ENCODE assay signal across 24 cellular contexts in genomic region chr5:57468481-57469165, GRCh38. TPM values are rescaled to one million over a fixed set of nuclear protein-coding genes. Genes with fewer than 3 reads are reported as not detected.
DNase-seq lines count a peak whose midpoint lies in the region; ATAC-seq and TF ChIP-seq lines count a peak whose summit lies in the region.
"Had no signal": no experiment of that assay in that cellular context is flagged by ENCODE, and none has a peak within 500 bp of the region (broad histone marks: within the 10 kb centered on the region; RNA-seq: fewer than 3 reads in every experiment).

No MANE protein-coding gene starts in this region.

- no peak overlapping the region for H3K4me3 ChIP-seq in IMR-90 (ENCODE audit: insufficient read depth, low read depth, low read length)
- H3K4me3 ChIP-seq in cardiac fibroblast (replicated peaks in 1 of 2; ENCODE audit: low read depth in 2 of 2, low read length in 2 of 2), result no peak overlapping the region
- no peak overlapping the region for H3K4me3 ChIP-seq in mesenchymal stem cell (ENCODE audit: insufficient read depth in 1 of 2, low read depth in 1 of 2, low read length in 2 of 2)
- H3K4me3 ChIP-seq: GM23338, left lung, SJSA1, thoracic aorta had no signal

- H4K5ac ChIP-seq in IMR-90 (ENCODE audit: low read depth, low read length), result peak overlapping the region; percentile 46; the same call in 1 of the 2 replicates

- WGBS in IMR-90 (ENCODE audit: extremely low coverage in 2 of 2, insufficient read length in 1 of 2), 2 experiments, result 100% methylated on average over 1 of the region's 5 CpGs; no CpG with 5 or more reads in 1 of the 2 experiments
- WGBS in mesenchymal stem cell, result 98% methylated on average over 4 of the region's 5 CpGs

- H3K18ac ChIP-seq in IMR-90 (ENCODE audit: low read depth, low read length) (peak overlapping the region; percentile 42; the same call in 1 of the 2 replicates), mesenchymal stem cell (ENCODE audit: low read depth in 1 of 2, low read length in 2 of 2) (peak overlapping the region in 1 of 2 experiments; percentile 77)

- H4K91ac ChIP-seq in IMR-90 (ENCODE audit: insufficient read depth, low read depth, low read length) (peak overlapping the region; percentile 43; the same call in 1 of the 2 replicates), mesenchymal stem cell (ENCODE audit: low read length) (peak overlapping the region; percentile 70)

- no peak for TF ChIP-seq RAD21 in IMR-90 (IDR thresholded peaks at IDR 0.05; ENCODE audit: low read length)

- CTCF ChIA-PET in IMR-90 (lab: Yijun Ruan, JAX), result no interaction called here

- TF ChIP-seq CTCF in AG09319 (IDR thresholded peaks at IDR 0.05; ENCODE audit: low read depth, low read length) (no peak), IMR-90 (conservative IDR thresholded peaks at IDR 0.05; ENCODE audit: low read depth, low read length) (no peak), cardiac fibroblast (IDR thresholded peaks at IDR 0.05; ENCODE audit: low read depth, low read length) (no peak)

- H3K4me2 ChIP-seq in IMR-90 (ENCODE audit: low read depth, low read length), result no peak overlapping the region
- no peak overlapping the region for H3K4me2 ChIP-seq in mesenchymal stem cell (ENCODE audit: low read length, poor library complexity, severe bottlenecking)
- H3K4me2 ChIP-seq: GM23338 had no signal

- no peak overlapping the region for H3K9ac ChIP-seq in IMR-90 (ENCODE audit: low read depth, low read length)
- H3K9ac ChIP-seq in mesenchymal stem cell (ENCODE audit: low read length), result no peak overlapping the region

- H3K36me3 ChIP-seq in IMR-90 (ENCODE audit: control insufficient read depth, insufficient read depth, low read length), result no peaks in the 10 kb centered on the region
- H3K36me3 ChIP-seq in mesenchymal stem cell (ENCODE audit: control insufficient read depth in 1 of 2, insufficient read depth in 2 of 2, low read depth in 1 of 2, low read length in 2 of 2), result no peaks in the 10 kb centered on the region
- H3K36me3 ChIP-seq: left lung, SJSA1, thoracic aorta had no signal

- H3K9me1 ChIP-seq in IMR-90 (ENCODE audit: insufficient read depth, low read length), result no peaks in the 10 kb centered on the region

- peaks cover 3% of the 10 kb centered on the region; the same call in 1 of the 2 replicates for H3K4me1 ChIP-seq in IMR-90 (ENCODE audit: control insufficient read depth, insufficient read depth, low read length)
- H3K4me1 ChIP-seq in mesenchymal stem cell (ENCODE audit: control insufficient read depth, insufficient read depth, low read depth, low read length), result no peaks in the 10 kb centered on the region
- H3K4me1 ChIP-seq: left lung, SJSA1 had no signal

- H3K27me3 ChIP-seq in IMR-90 (ENCODE audit: control insufficient read depth, insufficient read depth, low read length) (no peaks in the 10 kb centered on the region), mesenchymal stem cell (ENCODE audit: control insufficient read depth in 1 of 2, insufficient read depth in 1 of 2, low read length in 2 of 2) (no peaks in the 10 kb centered on the region)
- H3K27me3 ChIP-seq: left lung, SJSA1 had no signal

- ATAC-seq in IMR-90 (ENCODE audit: low read depth), result peak; percentile 72
- no peak for ATAC-seq in SK-N-SH treated with all-trans-retinoic acid at 6 μM for 48 hours
- ATAC-seq: activated CD8-positive, alpha-beta T cell treated with anti-CD3 and anti-CD28 coated beads for 36 hours; GM23338; left lung; PC-3 had no signal

- intact Hi-C loops in IMR-90 (cut with micrococcal nuclease), result no loop called here

- in situ Hi-C loops in IMR-90 (cut with MboI; ENCODE audit: low sequenced_read_pairs), result no loop called here

- DNase-seq in AG09319 (ENCODE audit: extremely low read depth, low read depth), result peak; percentile 31
- peak; percentile 85 for DNase-seq in IMR-90
- peak; percentile 82 to 90 for DNase-seq in cardiac fibroblast (ENCODE audit: low read depth in 2 of 2)
- DNase-seq in mesenchymal stem cell, result peak; percentile 84
- DNase-seq in SW480 (ENCODE audit: low spot score), result no peak
- no peak for DNase-seq in cerebellar cortex (ENCODE audit: low spot score)
- DNase-seq in activated effector memory CD4-positive, alpha-beta T cell treated with Interleukin-2 at 50 U/mL for 16 hours, result no peak
- DNase-seq: activated CD8-positive, alpha-beta T cell treated with anti-CD3 and anti-CD28 coated beads for 36 hours; activated naive CD4-positive, alpha-beta T cell treated with anti-CD3 and anti-CD28 coated beads, Interleukin-2, amount 10 ng/mL, durations not matched to agents 7 days and 5 days; activated T-cell treated with anti-CD3 and anti-CD28 coated beads, Interleukin-2, amount 50 U/mL, for 1 hour; dermis blood vessel endothelial cell; DND-41; Karpas-422; left lung; NCI-H1417 treated with DMSO at 0.1 percent for 48 hours; PC-3 had no signal

- H2BK120ac ChIP-seq in IMR-90 (ENCODE audit: low read depth, low read length), result peak overlapping the region; percentile 47; the same call in 1 of the 2 replicates
- no peak overlapping the region for H2BK120ac ChIP-seq in mesenchymal stem cell (ENCODE audit: low read depth, low read length)

- POLR2A ChIA-PET in IMR-90 (lab: Charles Lee; ENCODE audit: unreplicated experiment), result no interaction called here

- peak overlapping the region; percentile 63; the same call in 1 of the 2 replicates for H3K23ac ChIP-seq in IMR-90 (ENCODE audit: low read depth, low read length)
- H3K23ac ChIP-seq in mesenchymal stem cell (ENCODE audit: low read length in 2 of 2), result no peak overlapping the region

- peak overlapping the region; percentile 26; the same call in 1 of the 2 replicates for H3K27ac ChIP-seq in IMR-90 (ENCODE audit: insufficient read depth, low read length)
- no peak overlapping the region for H3K27ac ChIP-seq in mesenchymal stem cell (ENCODE audit: low read length, poor library complexity, severe bottlenecking)
- H3K27ac ChIP-seq: left lung, SJSA1, thoracic aorta had no signal

- H4K20me1 ChIP-seq in IMR-90 (ENCODE audit: insufficient read depth, low read length), result no peaks in the 10 kb centered on the region

- no peak overlapping the region for H2AFZ ChIP-seq in IMR-90 (replicated peaks; ENCODE audit: low read length, poor library complexity)
- no peak overlapping the region for H2AFZ ChIP-seq in mesenchymal stem cell (ENCODE audit: low read depth, low read length)
- H2AFZ ChIP-seq: GM23338 had no signal

- peak overlapping the region; percentile 77 for H2AK5ac ChIP-seq in IMR-90 (ENCODE audit: low read depth, low read length)
- H2AK5ac ChIP-seq in mesenchymal stem cell (ENCODE audit: low read length, severe bottlenecking), result no peak overlapping the region

- no peaks in the 10 kb centered on the region for H3K79me1 ChIP-seq in IMR-90 (ENCODE audit: low read depth in 1 of 2, low read length in 2 of 2)
- H3K79me1 ChIP-seq in mesenchymal stem cell (replicated peaks; ENCODE audit: low read length, poor library complexity, severe bottlenecking), result no peaks in the 10 kb centered on the region

- H2BK12ac ChIP-seq in mesenchymal stem cell (ENCODE audit: low read length in 2 of 2), result no peak overlapping the region

- dilution Hi-C loops in IMR-90 (cut with HindIII; ENCODE audit: low sequenced_read_pairs, unreplicated experiment), result no loop called here

- peak overlapping the region; percentile 71 for H2BK20ac ChIP-seq in IMR-90 (ENCODE audit: low read depth, low read length)

- peak overlapping the region; percentile 35; the same call in 1 of the 2 replicates for H3K4ac ChIP-seq in IMR-90 (ENCODE audit: low read depth, low read length)
- peak overlapping the region in 1 of 2 experiments; percentile 13 for H3K4ac ChIP-seq in mesenchymal stem cell (ENCODE audit: low read depth in 1 of 2, low read length in 2 of 2)

- no TSS peak for BruUV-seq in IMR-90 (replicated peaks; lab: Mats Ljungman, UMichigan)

- H2BK5ac ChIP-seq in IMR-90 (ENCODE audit: low read depth, low read length, poor library complexity, severe bottlenecking), result no peak overlapping the region
- no peak overlapping the region for H2BK5ac ChIP-seq in mesenchymal stem cell (ENCODE audit: low read depth, low read length, poor library complexity, severe bottlenecking)

- H2AK9ac ChIP-seq in IMR-90 (replicated peaks; ENCODE audit: low read depth, low read length, poor library complexity), result no peak overlapping the region

- no peak for TF ChIP-seq POLR2A in IMR-90 (IDR thresholded peaks at IDR 0.05; ENCODE audit: low read depth, low read length)

- no peak overlapping the region for H3K56ac ChIP-seq in IMR-90 (ENCODE audit: extremely low read depth, insufficient read depth, low read length)

- peak overlapping the region; percentile 72; the same call in 1 of the 2 replicates for H3K14ac ChIP-seq in IMR-90 (replicated peaks; ENCODE audit: low read depth, low read length)
- no peak overlapping the region for H3K14ac ChIP-seq in mesenchymal stem cell (ENCODE audit: low read length in 2 of 2)

- H2BK15ac ChIP-seq in IMR-90 (ENCODE audit: low read depth, low read length) (0 out of 3 replicates have a peak overlapping the region, but pooled peaks have one; percentile 44), mesenchymal stem cell (ENCODE audit: low read depth, poor library complexity, severe bottlenecking) (peak overlapping the region; percentile 4)

- H3K9me3 ChIP-seq in IMR-90 (ENCODE audit: control insufficient read depth, insufficient read depth, low read length), result no peaks in the 10 kb centered on the region
- no peaks in the 10 kb centered on the region for H3K9me3 ChIP-seq in mesenchymal stem cell (ENCODE audit: control insufficient read depth, low read length)
- H3K9me3 ChIP-seq: left lung, SJSA1, thoracic aorta had no signal

- peak overlapping the region in 1 of 2 experiments; percentile 59; a peak in 1 of 4 replicates for H4K8ac ChIP-seq in IMR-90 (ENCODE audit: low read depth in 2 of 2, low read length in 2 of 2)
- no peak overlapping the region for H4K8ac ChIP-seq in mesenchymal stem cell (ENCODE audit: low read length)

TF ChIP-seq in SK-N-SH treated with all-trans-retinoic acid at 6 μM for 48 hours, 23 proteins besides CTCF, POLR2A, EP300 and RAD21:
- TF ChIP-seq SNAI2 (CRISPR knock-in tag; IDR thresholded peaks at IDR 0.05) (no peak), ESRRG (CRISPR knock-in tag; IDR thresholded peaks at IDR 0.05) (no peak)

RNA-seq across cellular contexts. Expression of gene ACTBL2, which starts 14.0 kb away (rescaled TPM):
- total RNA-seq in IMR-90 (2012; rRNA removed), result 1.6 and 1.7 TPM in 2 replicates
- polyA plus RNA-seq in IMR-90 (2012; rRNA removed), result 0.29 and 0.52 TPM in 2 replicates
- polyA plus RNA-seq in IMR-90 (2012; cell fraction: cytosol; rRNA removed), result 0.33 and 0.35 TPM in 2 replicates
- 0.61 and 1.3 TPM in 2 replicates for polyA plus RNA-seq in IMR-90 (2012; cell fraction: nucleus; rRNA removed; ENCODE audit: low replicate concordance)
- polyA plus RNA-seq in mesenchymal stem cell (2013, experiment 1 of 2), result 0.23 TPM
- polyA plus RNA-seq in mesenchymal stem cell (2013, experiment 2 of 2), result 0.16 TPM
- total RNA-seq: activated CD8-positive, alpha-beta T cell treated with anti-CD3 and anti-CD28 coated beads for 36 hours; endothelial cell of umbilical vein; GM23338; mononuclear cell; neural crest cell; pulmonary artery endothelial cell; SJSA1; thoracic aorta had no signal
- polyA plus RNA-seq: GM23338 had no signal

Comparison
In these comparisons a context has a peak if more than half of its experiments do, and no peak if none do; other contexts are left out.
1. DNase-seq: peak in AG09319 (single experiment), IMR-90 (single experiment), cardiac fibroblast (2 of 2) and mesenchymal stem cell (single experiment); none in SW480 (single experiment), cerebellar cortex (single experiment) and activated effector memory CD4-positive, alpha-beta T cell treated with Interleukin-2 at 50 U/mL for 16 hours (single experiment).